3 cellular contexts compared by ENCODE assay signal in the genomic region with DNA sequence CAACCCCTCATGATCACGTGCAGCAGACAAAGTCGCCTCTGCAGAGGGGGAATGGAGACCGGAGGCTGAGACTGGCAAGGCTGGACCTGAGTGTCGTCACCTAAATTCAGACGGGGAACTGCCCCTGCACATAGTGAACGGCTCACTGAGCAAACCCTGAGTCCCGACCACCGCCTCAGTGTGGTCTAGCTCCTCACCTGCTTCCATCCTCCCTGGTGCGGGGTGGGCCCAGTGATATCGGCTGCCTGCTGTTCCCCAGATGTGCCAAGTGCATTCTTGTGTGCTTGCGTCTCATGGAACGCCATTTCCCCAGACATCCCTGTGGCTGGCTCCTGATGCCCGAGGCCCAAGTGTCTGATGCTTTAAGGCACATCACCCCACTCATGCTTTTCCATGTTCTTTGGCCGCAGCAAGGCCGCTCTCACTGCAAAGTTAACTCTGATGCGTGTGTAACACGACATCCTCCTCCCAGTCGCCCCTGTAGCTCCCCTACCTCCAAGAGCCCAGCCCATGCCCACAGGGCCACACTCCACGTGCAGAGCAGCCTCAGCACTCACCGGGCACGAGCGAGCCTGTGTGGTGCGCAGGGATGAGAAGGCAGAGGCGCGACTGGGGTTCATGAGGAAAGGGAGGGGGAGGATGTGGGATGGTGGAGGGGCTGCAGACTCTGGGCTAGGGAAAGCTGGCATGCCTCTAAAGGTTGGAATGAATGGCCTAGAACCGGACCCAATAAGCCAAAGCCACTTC. TPM values are rescaled to one million over a fixed set of nuclear protein-coding genes. Genes with fewer than 3 reads are reported as not detected.
"Had no signal": no experiment of that assay in that cellular context is flagged by ENCODE, and none has a peak within 500 bp of the region (broad histone marks: within the 10 kb centered on the region; RNA-seq: fewer than 3 reads in every experiment).

No MANE protein-coding gene starts in this region.

RNA-seq across cellular contexts. Expression of a gene that starts 47.6 kb away (rescaled TPM):
- total RNA-seq: activated B cell treated with CpG ODN at 0.5 μM for 24 hours; activated CD4-positive, alpha-beta T cell treated with anti-CD3 and anti-CD28 coated beads for 36 hours; activated CD4-positive, alpha-beta T cell treated with anti-CD3 and anti-CD28 coated beads, Interleukin-2, amount 10 ng/mL, durations not matched to agents 7 days and 5 days had no signal
